ENCODE assay signal across 1 cellular context in the genomic region with DNA sequence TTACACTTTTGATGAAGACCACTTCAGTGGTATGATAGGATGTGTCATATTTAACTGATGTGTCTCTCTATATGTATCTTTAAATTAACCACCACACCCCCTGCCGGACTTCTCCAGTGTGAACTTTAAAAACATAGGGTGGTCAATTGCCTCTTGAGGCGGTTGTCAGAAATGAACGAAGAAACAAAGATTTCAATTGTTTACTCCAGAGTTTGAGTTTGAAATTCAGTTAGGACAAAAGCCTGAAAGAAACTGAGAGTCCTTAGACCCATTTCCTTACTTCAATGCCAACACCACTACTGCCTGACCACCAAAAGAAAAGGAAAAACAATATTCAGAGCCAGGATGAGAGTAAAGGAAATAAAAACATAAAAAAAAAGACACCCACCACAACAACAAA.
TF ChIP-seq lines count a peak whose summit lies in the region.

No MANE protein-coding gene starts in this region.

TF ChIP-seq in WTC11, 78 proteins besides CTCF, POLR2A, EP300 and RAD21 (continued from another document):
- TF ChIP-seq, protein P1, sequence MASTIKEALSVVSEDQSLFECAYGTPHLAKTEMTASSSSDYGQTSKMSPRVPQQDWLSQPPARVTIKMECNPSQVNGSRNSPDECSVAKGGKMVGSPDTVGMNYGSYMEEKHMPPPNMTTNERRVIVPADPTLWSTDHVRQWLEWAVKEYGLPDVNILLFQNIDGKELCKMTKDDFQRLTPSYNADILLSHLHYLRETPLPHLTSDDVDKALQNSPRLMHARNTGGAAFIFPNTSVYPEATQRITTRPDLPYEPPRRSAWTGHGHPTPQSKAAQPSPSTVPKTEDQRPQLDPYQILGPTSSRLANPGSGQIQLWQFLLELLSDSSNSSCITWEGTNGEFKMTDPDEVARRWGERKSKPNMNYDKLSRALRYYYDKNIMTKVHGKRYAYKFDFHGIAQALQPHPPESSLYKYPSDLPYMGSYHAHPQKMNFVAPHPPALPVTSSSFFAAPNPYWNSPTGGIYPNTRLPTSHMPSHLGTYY (CRISPR knock-in tag; IDR thresholded peaks at IDR 0.05) = no peak
- TF ChIP-seq MXD4 (CRISPR knock-in tag; IDR thresholded peaks at IDR 0.05; ENCODE audit: borderline replicate concordance) (no peak), ZNF423 (CRISPR knock-in tag; IDR thresholded peaks at IDR 0.05) (no peak), IRF2 (CRISPR knock-in tag; IDR thresholded peaks at IDR 0.05; ENCODE audit: borderline replicate concordance, low read depth) (no peak)
- TF ChIP-seq, protein P2, sequence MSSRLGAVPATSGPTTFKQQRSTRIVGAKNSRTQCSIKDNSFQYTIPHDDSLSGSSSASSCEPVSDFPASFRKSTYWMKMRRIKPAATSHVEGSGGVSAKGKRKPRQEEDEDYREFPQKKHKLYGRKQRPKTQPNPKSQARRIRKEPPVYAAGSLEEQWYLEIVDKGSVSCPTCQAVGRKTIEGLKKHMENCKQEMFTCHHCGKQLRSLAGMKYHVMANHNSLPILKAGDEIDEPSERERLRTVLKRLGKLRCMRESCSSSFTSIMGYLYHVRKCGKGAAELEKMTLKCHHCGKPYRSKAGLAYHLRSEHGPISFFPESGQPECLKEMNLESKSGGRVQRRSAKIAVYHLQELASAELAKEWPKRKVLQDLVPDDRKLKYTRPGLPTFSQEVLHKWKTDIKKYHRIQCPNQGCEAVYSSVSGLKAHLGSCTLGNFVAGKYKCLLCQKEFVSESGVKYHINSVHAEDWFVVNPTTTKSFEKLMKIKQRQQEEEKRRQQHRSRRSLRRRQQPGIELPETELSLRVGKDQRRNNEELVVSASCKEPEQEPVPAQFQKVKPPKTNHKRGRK (CRISPR knock-in tag; IDR thresholded peaks at IDR 0.05; ENCODE audit: borderline replicate concordance) = no peak
TF ChIP-seq in WTC11: peak in this region for 0.
